In the genomic region with DNA sequence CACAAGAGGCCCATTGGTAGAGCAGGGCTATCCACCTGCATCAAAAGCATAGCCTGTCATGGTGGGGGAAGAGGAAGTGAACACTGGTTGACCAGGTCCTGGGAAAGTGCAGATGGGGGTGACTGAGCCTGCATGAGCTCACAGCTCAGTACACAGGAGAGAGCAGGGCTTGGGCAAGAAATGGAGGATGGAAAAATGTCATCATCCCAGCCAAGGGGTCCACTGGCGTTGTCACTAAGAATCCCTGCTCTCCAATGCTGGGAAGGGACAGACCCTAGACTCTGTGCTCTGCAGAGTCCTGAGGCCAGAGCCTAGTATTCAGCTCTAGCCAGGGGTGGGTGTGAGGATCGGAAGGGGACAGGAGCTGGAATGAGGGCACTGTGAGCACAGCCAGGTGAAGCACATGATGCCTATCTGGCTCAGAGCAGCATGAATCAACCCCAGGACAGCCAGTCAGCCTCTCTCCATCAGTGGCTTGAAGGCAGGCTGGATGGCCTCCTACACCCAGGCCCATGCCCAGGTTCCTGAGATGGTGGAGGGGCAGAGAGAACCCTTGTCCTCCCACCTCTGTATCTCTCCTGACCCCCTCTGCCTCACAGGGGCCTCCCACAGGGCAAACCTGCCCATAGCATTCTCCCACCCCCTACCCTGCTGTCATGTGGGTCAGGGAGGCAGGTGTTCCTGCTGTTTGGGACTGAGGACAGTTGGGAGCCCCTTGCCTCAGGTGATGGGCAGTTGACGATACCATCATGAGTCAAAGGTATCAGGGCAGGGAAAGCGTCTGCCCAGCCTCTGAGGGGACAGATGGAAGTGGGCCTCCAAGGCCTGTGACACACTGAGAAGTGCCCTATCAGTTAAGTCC, we compare ENCODE assay signal across 10 cellular contexts. TPM values are rescaled to one million over a fixed set of nuclear protein-coding genes. Genes with fewer than 3 reads are reported as not detected.
DNase-seq lines count a peak whose midpoint lies in the region; ATAC-seq and TF ChIP-seq lines count a peak whose summit lies in the region.
"Had no signal": no experiment of that assay in that cellular context is flagged by ENCODE, and none has a peak within 500 bp of the region (broad histone marks: within the 10 kb centered on the region; RNA-seq: fewer than 3 reads in every experiment).

No MANE protein-coding gene starts in this region.

- POLR2A ChIA-PET in T-cell (lab: Charles Lee), result no interaction called here

- no peak for TF ChIP-seq CTCF in GM13976 (IDR thresholded peaks at IDR 0.05; ENCODE audit: borderline replicate concordance, control extremely low read depth, extremely low read depth, insufficient read depth, missing control alignments)

- H3K36me3 Mint-ChIP-seq in T-cell, result peaks cover 12% of the 10 kb centered on the region
- H3K36me3 Mint-ChIP-seq in memory B cell, result peaks cover 15% of the 10 kb centered on the region

- H3K4me3 Mint-ChIP-seq in T-cell (peak overlapping the region; percentile 67 to 73 (median 72)), memory B cell (peak overlapping the region; percentile 79)

- no peaks in the 10 kb centered on the region for H3K9me3 Mint-ChIP-seq in T-cell
- H3K9me3 Mint-ChIP-seq in memory B cell, result no peaks in the 10 kb centered on the region

- H3K27me3 Mint-ChIP-seq in T-cell (no peaks in the 10 kb centered on the region), memory B cell (no peaks in the 10 kb centered on the region)

- H3K27ac Mint-ChIP-seq in T-cell, result peak overlapping the region; percentile 99
- peak overlapping the region; percentile 96 for H3K27ac Mint-ChIP-seq in memory B cell

- H3K4me1 Mint-ChIP-seq in T-cell (peaks cover 55 to 67% (median 60%) of the 10 kb centered on the region in 3 donors), memory B cell (peaks cover 70% of the 10 kb centered on the region)

- ATAC-seq in HG02642 (IDR thresholded peaks at IDR 0.05; ENCODE audit: poor library complexity, unreplicated experiment) (peak; percentile 37), T-cell (replicated peaks in 1 of 4) (peak in 2 of 4 experiments; percentile 2 to 5), memory B cell (ENCODE audit: low read depth) (peak; percentile 63), HG02588 (IDR thresholded peaks at IDR 0.05; ENCODE audit: unreplicated experiment) (no peak)

- CTCF ChIA-PET in T-cell (lab: Charles Lee), result interaction anchor here (0.6 to 2.6 kb wide), 12 partner anchors 7 to 121 kb away, joined by 4 to 64 read pairs (median 11); partner anchors contain the start of genes CTCF (in 2 of the 2), C16orf86 (in 1 of the 2), CARMIL2 (in 1 of the 2) and ENKD1 (in 1 of the 2)

- peak; percentile 70 for DNase-seq in GM13976 (ENCODE audit: low spot score)
- DNase-seq in T-cell, result no peak
- DNase-seq in memory B cell (ENCODE audit: low spot score in 2 of 2), result no peak
- DNase-seq in NCI-H2081 (lab: John Stamatoyannopoulos, UW), result no peak
- no peak for DNase-seq in NCI-H2227 treated with DMSO at 0.1 percent for 48 hours (lab: John Stamatoyannopoulos, UW)
- no peak for DNase-seq in HK-2 (ENCODE audit: unreplicated experiment)
- DNase-seq: anterior cingulate cortex, SHP77 treated with DMSO at 0.1 percent for 48 hours had no signal

- in situ Hi-C loops in GM13976 (cut with MboI; ENCODE audit: low sequenced_read_pairs, unreplicated experiment), result loop anchor here (25.0 kb wide), 1 partner anchor 264 kb away; the partner anchor contains the start of genes RANBP10 and TSNAXIP1

RNA-seq across cellular contexts. Expression of gene CTCF, which starts 13.8 kb away (rescaled TPM):
- 10 to 100 TPM; 55.3 to 69.0 (median 64.0) TPM for total RNA-seq in T-cell

RNA-seq across cellular contexts. Expression of gene RIPOR1, which starts 19.9 kb away (rescaled TPM):
- 10 to 100 TPM; 33.9 to 60.7 (median 52.4) TPM for total RNA-seq in T-cell
